In the genomic region with DNA sequence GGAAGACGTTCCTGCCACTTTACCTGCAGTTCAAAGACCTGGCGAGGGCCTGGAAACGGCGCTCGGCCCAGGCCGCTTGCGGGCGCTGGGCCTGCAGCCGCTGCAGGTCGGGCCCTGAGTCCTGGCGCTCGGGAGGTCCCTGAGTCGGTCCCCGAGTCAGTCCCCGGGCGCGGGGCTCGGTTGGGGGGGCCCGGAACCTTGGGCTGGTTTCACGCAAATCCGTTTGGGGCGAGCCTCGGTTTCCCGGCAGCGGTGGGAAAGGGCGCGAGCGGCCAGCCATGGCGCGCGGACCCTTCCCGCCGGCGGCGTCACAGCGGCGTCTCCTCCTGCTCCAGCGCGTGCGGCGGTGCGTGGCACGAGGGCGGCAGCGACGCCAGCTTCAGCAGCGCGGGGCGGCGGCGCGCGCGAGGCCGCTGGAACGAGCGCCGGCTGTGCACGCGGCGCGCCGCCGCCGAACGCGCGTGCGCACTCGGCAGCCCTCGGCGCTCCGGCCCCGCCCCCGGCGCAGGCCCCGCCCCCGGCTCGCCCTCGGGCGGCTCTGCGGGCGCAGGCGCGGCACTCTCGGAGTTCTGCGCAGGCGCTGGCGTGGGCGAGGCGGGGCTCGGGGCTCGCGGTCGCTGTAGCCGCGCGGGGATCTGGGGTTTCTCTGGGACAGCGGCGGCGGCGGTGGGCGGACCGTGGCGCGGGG, we compare ENCODE assay signal across 1 cellular context.
TF ChIP-seq lines count a peak whose summit lies in the region.

No MANE protein-coding gene starts in this region.

TF ChIP-seq in HepG2, 621 proteins besides CTCF, POLR2A, EP300 and RAD21 (continued from another document and continues in another):
- TF ChIP-seq, protein P1, sequence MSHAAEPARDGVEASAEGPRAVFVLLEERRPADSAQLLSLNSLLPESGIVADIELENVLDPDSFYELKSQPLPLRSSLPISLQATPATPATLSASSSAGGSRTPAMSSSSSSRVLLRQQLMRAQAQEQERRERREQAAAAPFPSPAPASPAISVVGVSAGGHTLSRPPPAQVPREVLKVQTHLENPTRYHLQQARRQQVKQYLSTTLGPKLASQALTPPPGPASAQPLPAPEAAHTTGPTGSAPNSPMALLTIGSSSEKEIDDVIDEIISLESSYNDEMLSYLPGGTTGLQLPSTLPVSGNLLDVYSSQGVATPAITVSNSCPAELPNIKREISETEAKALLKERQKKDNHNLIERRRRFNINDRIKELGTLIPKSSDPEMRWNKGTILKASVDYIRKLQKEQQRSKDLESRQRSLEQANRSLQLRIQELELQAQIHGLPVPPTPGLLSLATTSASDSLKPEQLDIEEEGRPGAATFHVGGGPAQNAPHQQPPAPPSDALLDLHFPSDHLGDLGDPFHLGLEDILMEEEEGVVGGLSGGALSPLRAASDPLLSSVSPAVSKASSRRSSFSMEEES (CRISPR knock-in tag; IDR thresholded peaks at IDR 0.05): peak; percentile 52; the same call in 1 of the 2 replicates
- no peak for TF ChIP-seq JARID2 (CRISPR knock-in tag; IDR thresholded peaks at IDR 0.05; ENCODE audit: insufficient replicate concordance)
- TF ChIP-seq MAFF (IDR thresholded peaks at IDR 0.05; ENCODE audit: low read depth, low read length): no peak
- TF ChIP-seq TEAD3 (CRISPR knock-in tag; optimal IDR thresholded peaks at IDR 0.05; ENCODE audit: borderline replicate concordance): no peak
- no peak for TF ChIP-seq ZNF383 (CRISPR knock-in tag; IDR thresholded peaks at IDR 0.05; ENCODE audit: borderline replicate concordance)
- TF ChIP-seq ZNF17 (CRISPR knock-in tag; IDR thresholded peaks at IDR 0.05): no peak
- peak; percentile 88; the same call in 1 of the 2 replicates for TF ChIP-seq ZFP90 (CRISPR knock-in tag; IDR thresholded peaks at IDR 0.05; ENCODE audit: borderline replicate concordance)
- TF ChIP-seq, protein P2, sequence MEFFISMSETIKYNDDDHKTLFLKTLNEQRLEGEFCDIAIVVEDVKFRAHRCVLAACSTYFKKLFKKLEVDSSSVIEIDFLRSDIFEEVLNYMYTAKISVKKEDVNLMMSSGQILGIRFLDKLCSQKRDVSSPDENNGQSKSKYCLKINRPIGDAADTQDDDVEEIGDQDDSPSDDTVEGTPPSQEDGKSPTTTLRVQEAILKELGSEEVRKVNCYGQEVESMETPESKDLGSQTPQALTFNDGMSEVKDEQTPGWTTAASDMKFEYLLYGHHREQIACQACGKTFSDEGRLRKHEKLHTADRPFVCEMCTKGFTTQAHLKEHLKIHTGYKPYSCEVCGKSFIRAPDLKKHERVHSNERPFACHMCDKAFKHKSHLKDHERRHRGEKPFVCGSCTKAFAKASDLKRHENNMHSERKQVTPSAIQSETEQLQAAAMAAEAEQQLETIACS (CRISPR knock-in tag; IDR thresholded peaks at IDR 0.05): peak; percentile 95
- 0 out of 2 replicates have a peak, but pooled peaks have one; percentile 27 for TF ChIP-seq ZNF557 (CRISPR knock-in tag; IDR thresholded peaks at IDR 0.05)
- peak; percentile 96; the same call in 1 of the 2 replicates for TF ChIP-seq ZNF274 (CRISPR knock-in tag; IDR thresholded peaks at IDR 0.05)
- TF ChIP-seq, protein P3, sequence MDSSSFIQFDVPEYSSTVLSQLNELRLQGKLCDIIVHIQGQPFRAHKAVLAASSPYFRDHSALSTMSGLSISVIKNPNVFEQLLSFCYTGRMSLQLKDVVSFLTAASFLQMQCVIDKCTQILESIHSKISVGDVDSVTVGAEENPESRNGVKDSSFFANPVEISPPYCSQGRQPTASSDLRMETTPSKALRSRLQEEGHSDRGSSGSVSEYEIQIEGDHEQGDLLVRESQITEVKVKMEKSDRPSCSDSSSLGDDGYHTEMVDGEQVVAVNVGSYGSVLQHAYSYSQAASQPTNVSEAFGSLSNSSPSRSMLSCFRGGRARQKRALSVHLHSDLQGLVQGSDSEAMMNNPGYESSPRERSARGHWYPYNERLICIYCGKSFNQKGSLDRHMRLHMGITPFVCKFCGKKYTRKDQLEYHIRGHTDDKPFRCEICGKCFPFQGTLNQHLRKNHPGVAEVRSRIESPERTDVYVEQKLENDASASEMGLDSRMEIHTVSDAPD (CRISPR knock-in tag; IDR thresholded peaks at IDR 0.05): no peak
- peak; percentile 95 for TF ChIP-seq REXO4 (CRISPR knock-in tag; IDR thresholded peaks at IDR 0.05; ENCODE audit: borderline replicate concordance)
- peak; percentile 79; the same call in 1 of the 2 replicates for TF ChIP-seq ZNF703 (CRISPR knock-in tag; IDR thresholded peaks at IDR 0.05; ENCODE audit: borderline replicate concordance)
- peak; percentile 94 for TF ChIP-seq ZNF546 (CRISPR knock-in tag; conservative IDR thresholded peaks at IDR 0.05)
- peak; percentile 53 for TF ChIP-seq ZNF777 (CRISPR knock-in tag; IDR thresholded peaks at IDR 0.05)
- TF ChIP-seq, protein P4, sequence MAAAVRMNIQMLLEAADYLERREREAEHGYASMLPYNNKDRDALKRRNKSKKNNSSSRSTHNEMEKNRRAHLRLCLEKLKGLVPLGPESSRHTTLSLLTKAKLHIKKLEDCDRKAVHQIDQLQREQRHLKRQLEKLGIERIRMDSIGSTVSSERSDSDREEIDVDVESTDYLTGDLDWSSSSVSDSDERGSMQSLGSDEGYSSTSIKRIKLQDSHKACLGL (CRISPR knock-in tag; IDR thresholded peaks at IDR 0.05): peak; percentile 97
- TF ChIP-seq ZNF430 (CRISPR knock-in tag; IDR thresholded peaks at IDR 0.05): peak; percentile 87
- TF ChIP-seq ZNF224 (CRISPR knock-in tag; IDR thresholded peaks at IDR 0.05): peak; percentile 87; the same call in 1 of the 2 replicates
- TF ChIP-seq CREB1 (IDR thresholded peaks at IDR 0.05): no peak; the same call in 1 of the 2 replicates
- no peak for TF ChIP-seq CREB1 (CRISPR knock-in tag; IDR thresholded peaks at IDR 0.05)
- peak; percentile 92; the same call in 1 of the 2 replicates for TF ChIP-seq TSC22D2 (CRISPR knock-in tag; IDR thresholded peaks at IDR 0.05; ENCODE audit: borderline replicate concordance)
- TF ChIP-seq CBX2 (IDR thresholded peaks at IDR 0.05; ENCODE audit: low read depth, low read length): no peak
- no peak for TF ChIP-seq CBX2 (CRISPR knock-in tag; IDR thresholded peaks at IDR 0.05; ENCODE audit: low read depth)
- no peak; the same call in 1 of the 2 replicates for TF ChIP-seq RELA (CRISPR knock-in tag; IDR thresholded peaks at IDR 0.05)
- TF ChIP-seq JDP2 (CRISPR knock-in tag; IDR thresholded peaks at IDR 0.05; ENCODE audit: borderline replicate concordance): peak; percentile 90; the same call in 1 of the 2 replicates
- TF ChIP-seq ZNF121 (CRISPR knock-in tag; IDR thresholded peaks at IDR 0.05): peak; percentile 53; the same call in 1 of the 2 replicates
- peak; percentile 82; the same call in 1 of the 2 replicates for TF ChIP-seq MYC (CRISPR knock-in tag; IDR thresholded peaks at IDR 0.05; ENCODE audit: borderline replicate concordance)
- TF ChIP-seq ZNF292 (CRISPR knock-in tag; IDR thresholded peaks at IDR 0.05; ENCODE audit: borderline replicate concordance, low read depth): no peak
- TF ChIP-seq MTF2 (CRISPR knock-in tag; IDR thresholded peaks at IDR 0.05; ENCODE audit: borderline replicate concordance): no peak
- TF ChIP-seq, protein P5, sequence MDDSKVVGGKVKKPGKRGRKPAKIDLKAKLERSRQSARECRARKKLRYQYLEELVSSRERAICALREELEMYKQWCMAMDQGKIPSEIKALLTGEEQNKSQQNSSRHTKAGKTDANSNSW (CRISPR knock-in tag; IDR thresholded peaks at IDR 0.05; ENCODE audit: borderline replicate concordance): peak; percentile 99
- TF ChIP-seq ZNF746 (CRISPR knock-in tag; IDR thresholded peaks at IDR 0.05): peak; percentile 86; the same call in 1 of the 2 replicates
- TF ChIP-seq ZNF816 (CRISPR knock-in tag; IDR thresholded peaks at IDR 0.05; ENCODE audit: borderline replicate concordance): no peak; the same call in 1 of the 2 replicates
- TF ChIP-seq ZNF160 (CRISPR knock-in tag; IDR thresholded peaks at IDR 0.05): peak; percentile 91
- TF ChIP-seq, protein P6, sequence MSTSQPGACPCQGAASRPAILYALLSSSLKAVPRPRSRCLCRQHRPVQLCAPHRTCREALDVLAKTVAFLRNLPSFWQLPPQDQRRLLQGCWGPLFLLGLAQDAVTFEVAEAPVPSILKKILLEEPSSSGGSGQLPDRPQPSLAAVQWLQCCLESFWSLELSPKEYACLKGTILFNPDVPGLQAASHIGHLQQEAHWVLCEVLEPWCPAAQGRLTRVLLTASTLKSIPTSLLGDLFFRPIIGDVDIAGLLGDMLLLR (CRISPR knock-in tag; IDR thresholded peaks at IDR 0.05): peak; percentile 99
- TF ChIP-seq ONECUT2 (CRISPR knock-in tag; IDR thresholded peaks at IDR 0.05): peak; percentile 19; the same call in 1 of the 2 replicates
- peak; percentile 84; the same call in 1 of the 2 replicates for TF ChIP-seq ZNF792 (CRISPR knock-in tag; IDR thresholded peaks at IDR 0.05)
- no peak for TF ChIP-seq MED1 (CRISPR knock-in tag; IDR thresholded peaks at IDR 0.05)
- TF ChIP-seq ZNF331 (CRISPR knock-in tag; IDR thresholded peaks at IDR 0.05): peak; percentile 82
- TF ChIP-seq, protein P7, sequence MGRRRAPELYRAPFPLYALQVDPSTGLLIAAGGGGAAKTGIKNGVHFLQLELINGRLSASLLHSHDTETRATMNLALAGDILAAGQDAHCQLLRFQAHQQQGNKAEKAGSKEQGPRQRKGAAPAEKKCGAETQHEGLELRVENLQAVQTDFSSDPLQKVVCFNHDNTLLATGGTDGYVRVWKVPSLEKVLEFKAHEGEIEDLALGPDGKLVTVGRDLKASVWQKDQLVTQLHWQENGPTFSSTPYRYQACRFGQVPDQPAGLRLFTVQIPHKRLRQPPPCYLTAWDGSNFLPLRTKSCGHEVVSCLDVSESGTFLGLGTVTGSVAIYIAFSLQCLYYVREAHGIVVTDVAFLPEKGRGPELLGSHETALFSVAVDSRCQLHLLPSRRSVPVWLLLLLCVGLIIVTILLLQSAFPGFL (CRISPR knock-in tag; IDR thresholded peaks at IDR 0.05): no peak
- no peak; the same call in 1 of the 2 replicates for TF ChIP-seq MTA1 (CRISPR knock-in tag; IDR thresholded peaks at IDR 0.05; ENCODE audit: borderline replicate concordance)
- TF ChIP-seq KLF15 (CRISPR knock-in tag; IDR thresholded peaks at IDR 0.05; ENCODE audit: borderline replicate concordance): peak; percentile 89; the same call in 1 of the 2 replicates
- TF ChIP-seq, protein P8, sequence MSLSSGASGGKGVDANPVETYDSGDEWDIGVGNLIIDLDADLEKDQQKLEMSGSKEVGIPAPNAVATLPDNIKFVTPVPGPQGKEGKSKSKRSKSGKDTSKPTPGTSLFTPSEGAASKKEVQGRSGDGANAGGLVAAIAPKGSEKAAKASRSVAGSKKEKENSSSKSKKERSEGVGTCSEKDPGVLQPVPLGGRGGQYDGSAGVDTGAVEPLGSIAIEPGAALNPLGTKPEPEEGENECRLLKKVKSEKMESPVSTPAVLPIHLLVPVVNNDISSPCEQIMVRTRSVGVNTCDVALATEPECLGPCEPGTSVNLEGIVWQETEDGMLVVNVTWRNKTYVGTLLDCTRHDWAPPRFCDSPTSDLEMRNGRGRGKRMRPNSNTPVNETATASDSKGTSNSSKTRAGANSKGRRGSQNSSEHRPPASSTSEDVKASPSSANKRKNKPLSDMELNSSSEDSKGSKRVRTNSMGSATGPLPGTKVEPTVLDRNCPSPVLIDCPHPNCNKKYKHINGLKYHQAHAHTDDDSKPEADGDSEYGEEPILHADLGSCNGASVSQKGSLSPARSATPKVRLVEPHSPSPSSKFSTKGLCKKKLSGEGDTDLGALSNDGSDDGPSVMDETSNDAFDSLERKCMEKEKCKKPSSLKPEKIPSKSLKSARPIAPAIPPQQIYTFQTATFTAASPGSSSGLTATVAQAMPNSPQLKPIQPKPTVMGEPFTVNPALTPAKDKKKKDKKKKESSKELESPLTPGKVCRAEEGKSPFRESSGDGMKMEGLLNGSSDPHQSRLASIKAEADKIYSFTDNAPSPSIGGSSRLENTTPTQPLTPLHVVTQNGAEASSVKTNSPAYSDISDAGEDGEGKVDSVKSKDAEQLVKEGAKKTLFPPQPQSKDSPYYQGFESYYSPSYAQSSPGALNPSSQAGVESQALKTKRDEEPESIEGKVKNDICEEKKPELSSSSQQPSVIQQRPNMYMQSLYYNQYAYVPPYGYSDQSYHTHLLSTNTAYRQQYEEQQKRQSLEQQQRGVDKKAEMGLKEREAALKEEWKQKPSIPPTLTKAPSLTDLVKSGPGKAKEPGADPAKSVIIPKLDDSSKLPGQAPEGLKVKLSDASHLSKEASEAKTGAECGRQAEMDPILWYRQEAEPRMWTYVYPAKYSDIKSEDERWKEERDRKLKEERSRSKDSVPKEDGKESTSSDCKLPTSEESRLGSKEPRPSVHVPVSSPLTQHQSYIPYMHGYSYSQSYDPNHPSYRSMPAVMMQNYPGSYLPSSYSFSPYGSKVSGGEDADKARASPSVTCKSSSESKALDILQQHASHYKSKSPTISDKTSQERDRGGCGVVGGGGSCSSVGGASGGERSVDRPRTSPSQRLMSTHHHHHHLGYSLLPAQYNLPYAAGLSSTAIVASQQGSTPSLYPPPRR (CRISPR knock-in tag; IDR thresholded peaks at IDR 0.05; ENCODE audit: borderline replicate concordance): no peak
- TF ChIP-seq ZKSCAN1 (IDR thresholded peaks at IDR 0.05; ENCODE audit: low read length): no peak
- no peak for TF ChIP-seq ZNF660 (CRISPR knock-in tag; IDR thresholded peaks at IDR 0.05; ENCODE audit: borderline replicate concordance, low read depth)
- TF ChIP-seq ZNF75D (CRISPR knock-in tag; IDR thresholded peaks at IDR 0.05; ENCODE audit: borderline replicate concordance): peak; percentile 46; the same call in 1 of the 2 replicates
- TF ChIP-seq SALL2 (CRISPR knock-in tag; IDR thresholded peaks at IDR 0.05): peak; percentile 85
- TF ChIP-seq RXRA (CRISPR knock-in tag; IDR thresholded peaks at IDR 0.05): peak; percentile 12; the same call in 1 of the 2 replicates
- TF ChIP-seq, protein P9, sequence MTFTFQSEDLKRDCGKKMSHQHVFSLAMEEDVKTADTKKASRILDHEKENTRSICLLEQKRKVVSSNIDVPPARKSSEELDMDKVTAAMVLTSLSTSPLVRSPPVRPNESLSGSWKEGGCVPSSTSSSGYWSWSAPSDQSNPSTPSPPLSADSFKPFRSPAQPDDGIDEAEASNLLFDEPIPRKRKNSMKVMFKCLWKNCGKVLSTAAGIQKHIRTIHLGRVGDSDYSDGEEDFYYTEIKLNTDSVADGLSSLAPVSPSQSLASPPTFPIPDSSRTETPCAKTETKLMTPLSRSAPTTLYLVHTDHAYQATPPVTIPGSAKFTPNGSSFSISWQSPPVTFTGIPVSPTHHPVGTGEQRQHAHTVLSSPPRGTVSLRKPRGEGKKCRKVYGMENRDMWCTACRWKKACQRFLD (CRISPR knock-in tag; IDR thresholded peaks at IDR 0.05; ENCODE audit: borderline replicate concordance): peak; percentile 74; the same call in 1 of the 2 replicates
- TF ChIP-seq, protein P10, sequence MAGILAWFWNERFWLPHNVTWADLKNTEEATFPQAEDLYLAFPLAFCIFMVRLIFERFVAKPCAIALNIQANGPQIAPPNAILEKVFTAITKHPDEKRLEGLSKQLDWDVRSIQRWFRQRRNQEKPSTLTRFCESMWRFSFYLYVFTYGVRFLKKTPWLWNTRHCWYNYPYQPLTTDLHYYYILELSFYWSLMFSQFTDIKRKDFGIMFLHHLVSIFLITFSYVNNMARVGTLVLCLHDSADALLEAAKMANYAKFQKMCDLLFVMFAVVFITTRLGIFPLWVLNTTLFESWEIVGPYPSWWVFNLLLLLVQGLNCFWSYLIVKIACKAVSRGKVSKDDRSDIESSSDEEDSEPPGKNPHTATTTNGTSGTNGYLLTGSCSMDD (CRISPR knock-in tag; IDR thresholded peaks at IDR 0.05): no peak
